8 cellular contexts compared by ENCODE assay signal in genomic region chr3:59313365-59313764, GRCh38.
A peak's percentile ranks its signal among the peaks of the same experiment; 100 is the strongest.
DNase-seq lines count a peak whose midpoint lies in the region; ATAC-seq, FAIRE-seq and TF ChIP-seq lines count a peak whose summit lies in the region.

No MANE protein-coding gene starts in this region.

- H3K9me3 ChIP-seq in neuronal stem cell (replicated peaks in 1 of 2; ENCODE audit: control insufficient read depth in 2 of 2, insufficient read depth in 1 of 2, low read depth in 1 of 2, low read length in 2 of 2): peaks cover 0 to under 1% of the 10 kb centered on the region in 2 donors

- ATAC-seq in HG03571 (IDR thresholded peaks at IDR 0.05; ENCODE audit: unreplicated experiment) (peak; percentile 68), HG03196 (IDR thresholded peaks at IDR 0.05; ENCODE audit: unreplicated experiment) (no peak)

- H3K4me3 ChIP-seq in epithelial cell of esophagus (ENCODE audit: low read length) (no peak overlapping the region), neuronal stem cell (ENCODE audit: low read length in 2 of 2) (no peak overlapping the region)

- H3K36me3 ChIP-seq in neuronal stem cell (replicated peaks in 1 of 2; ENCODE audit: control insufficient read depth in 2 of 2, insufficient read depth in 2 of 2, low read length in 2 of 2): no peaks in the 10 kb centered on the region

- WGBS in neuronal stem cell (ENCODE audit: extremely low coverage in 2 of 2, insufficient read length in 2 of 2, insufficient replicate concordance in 1 of 2), 2 donors: no CpG with 5 or more reads among the region's 2 CpGs

- H3K27ac ChIP-seq in VCaP (no peak overlapping the region), neuronal stem cell (replicated peaks; ENCODE audit: low read length) (no peak overlapping the region)

- H4K8ac ChIP-seq in neuronal stem cell (ENCODE audit: low read depth, low read length): no peak overlapping the region

- H2BK5ac ChIP-seq in neuronal stem cell (ENCODE audit: low read length): no peak overlapping the region

- no peak overlapping the region for H3K18ac ChIP-seq in neuronal stem cell (ENCODE audit: low read length)

- no peak overlapping the region for H2BK120ac ChIP-seq in neuronal stem cell (ENCODE audit: low read depth, low read length)

- H2AFZ ChIP-seq in neuronal stem cell (ENCODE audit: low read length): peak overlapping the region; percentile 72

- H3K9ac ChIP-seq in neuronal stem cell (ENCODE audit: low read depth, low read length, poor library complexity): no peak overlapping the region

- no peak overlapping the region for H3K4me2 ChIP-seq in neuronal stem cell (ENCODE audit: insufficient read depth, low read length, poor library complexity, severe bottlenecking)

- DNase-seq in COLO829 (ENCODE audit: low spot score) (peak; percentile 35), GM19239 (ENCODE audit: insufficient read length, low spot score) (peak; percentile 17), epithelial cell of esophagus (ENCODE audit: low read depth) (peak; percentile 68), neuronal stem cell (ENCODE audit: low spot score) (no peak), mesenteric fat pad (ENCODE audit: low spot score) (no peak)

- H3K27me3 ChIP-seq in neuronal stem cell (ENCODE audit: control insufficient read depth in 3 of 3, insufficient read depth in 3 of 3, low read depth in 1 of 3, low read length in 3 of 3): no peaks in the 10 kb centered on the region

- no peak overlapping the region for H2BK15ac ChIP-seq in neuronal stem cell (ENCODE audit: low read length)

- H3K79me1 ChIP-seq in neuronal stem cell (ENCODE audit: low read depth, low read length): no peaks in the 10 kb centered on the region

- no peak overlapping the region for H3K4ac ChIP-seq in neuronal stem cell (ENCODE audit: low read length)

- H2BK12ac ChIP-seq in neuronal stem cell (ENCODE audit: low read length): no peak overlapping the region

- no peak overlapping the region for H4K91ac ChIP-seq in neuronal stem cell (ENCODE audit: low read depth, low read length, poor library complexity)

- H3K23ac ChIP-seq in neuronal stem cell (ENCODE audit: low read depth, low read length, poor library complexity): no peak overlapping the region

- no peak overlapping the region for H2AK5ac ChIP-seq in neuronal stem cell (ENCODE audit: low read depth, low read length)

- H3K14ac ChIP-seq in neuronal stem cell (ENCODE audit: low read length): no peak overlapping the region

- FAIRE-seq in GM19239 (lab: Jason Lieb, UNC): peak; percentile 65

- peaks cover 4 to 16% of the 10 kb centered on the region in 2 donors for H3K4me1 ChIP-seq in neuronal stem cell (ENCODE audit: control insufficient read depth in 2 of 2, insufficient read depth in 1 of 2, low read depth in 1 of 2, low read length in 2 of 2)

- TF ChIP-seq CTCF in VCaP (conservative IDR thresholded peaks at IDR 0.05): peak; percentile 79
- peak; percentile 71 for TF ChIP-seq CTCF in epithelial cell of esophagus (IDR thresholded peaks at IDR 0.05; ENCODE audit: insufficient read depth, low read depth, low read length, missing control alignments)

Comparison
In these comparisons a context has a peak if more than half of its experiments do, and no peak if none do; other contexts are left out.
1. DNase-seq: peak in COLO829 (single experiment), GM19239 (single experiment) and epithelial cell of esophagus (single experiment); none in neuronal stem cell (single experiment) and mesenteric fat pad (single experiment).